In the genomic region with DNA sequence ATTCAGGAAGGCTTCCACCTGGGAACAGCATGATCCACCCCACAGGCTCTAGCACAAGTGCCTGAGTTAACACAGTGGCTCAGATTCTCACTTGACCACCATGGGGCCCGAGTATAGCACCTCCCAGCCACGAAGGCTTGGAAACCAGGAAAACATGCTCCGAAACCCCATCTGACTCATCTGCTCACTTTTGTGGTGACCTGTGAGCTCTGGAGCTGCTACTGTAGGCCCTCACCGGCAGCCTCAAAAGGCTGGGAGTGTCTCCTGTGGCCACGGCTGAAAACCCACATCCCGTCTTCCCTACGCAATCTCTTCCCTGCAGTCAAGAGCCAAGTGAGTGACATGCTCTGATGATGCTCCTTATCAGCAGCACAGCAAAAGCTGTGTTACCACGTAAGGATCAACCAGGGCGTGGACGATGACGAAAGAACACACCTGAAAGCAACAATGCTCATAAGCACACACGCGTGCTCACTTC, we compare ENCODE assay signal across 8 cellular contexts.
DNase-seq lines count a peak whose midpoint lies in the region; ATAC-seq and TF ChIP-seq lines count a peak whose summit lies in the region.

No MANE protein-coding gene starts in this region.

- no peaks in the 10 kb centered on the region for H3K79me2 ChIP-seq in Loucy (ENCODE audit: insufficient read depth, low read length)

- H2AFZ ChIP-seq in Loucy (ENCODE audit: low read length) = no peak overlapping the region
- H2AFZ ChIP-seq in mesenchymal stem cell (ENCODE audit: low read depth, low read length) = no peak overlapping the region

- no peaks in the 10 kb centered on the region for H3F3A ChIP-seq in Loucy (ENCODE audit: low read depth)

- no peak overlapping the region for H4K91ac ChIP-seq in mesenchymal stem cell (ENCODE audit: low read length)

- peaks cover 18% of the 10 kb centered on the region for H3K4me1 ChIP-seq in Loucy (ENCODE audit: insufficient read depth, low read length, poor library complexity, severe bottlenecking)
- peaks cover 18% of the 10 kb centered on the region for H3K4me1 ChIP-seq in mesenchymal stem cell (ENCODE audit: control insufficient read depth, insufficient read depth, low read depth, low read length)

- H3K27ac Mint-ChIP-seq in activated T-cell treated with anti-CD3 and anti-CD28 coated beads, Interleukin-2, amount 50 U/mL, for 72 hours = peak overlapping the region; percentile 83
- peak overlapping the region; percentile 94 to 96 for H3K27ac Mint-ChIP-seq in stimulated activated naive CD8-positive, alpha-beta T cell treated with anti-CD3 and anti-CD28 coated beads, Interleukin-15, amount 100 ng/mL, for 72 hours

- no peaks in the 10 kb centered on the region for H3K27me3 Mint-ChIP-seq in activated T-cell treated with anti-CD3 and anti-CD28 coated beads, Interleukin-2, amount 50 U/mL, for 72 hours (ENCODE audit: low read depth)
- no peaks in the 10 kb centered on the region for H3K27me3 Mint-ChIP-seq in stimulated activated naive CD8-positive, alpha-beta T cell treated with anti-CD3 and anti-CD28 coated beads, Interleukin-15, amount 100 ng/mL, for 72 hours

- peak overlapping the region; percentile 19 for H4K8ac ChIP-seq in mesenchymal stem cell (ENCODE audit: low read length)

- no peak overlapping the region for H2BK15ac ChIP-seq in mesenchymal stem cell (ENCODE audit: low read depth, poor library complexity, severe bottlenecking)

- no peak overlapping the region for H2BK5ac ChIP-seq in mesenchymal stem cell (ENCODE audit: low read depth, low read length, poor library complexity, severe bottlenecking)

- H3K18ac ChIP-seq in mesenchymal stem cell (ENCODE audit: low read depth in 1 of 2, low read length in 2 of 2) = peak overlapping the region in 1 of 2 experiments; percentile 51

- H3K4me1 Mint-ChIP-seq in activated T-cell treated with anti-CD3 and anti-CD28 coated beads, Interleukin-2, amount 50 U/mL, for 72 hours (ENCODE audit: low read depth) = peaks cover 73% of the 10 kb centered on the region
- H3K4me1 Mint-ChIP-seq in stimulated activated naive CD8-positive, alpha-beta T cell treated with anti-CD3 and anti-CD28 coated beads, Interleukin-15, amount 100 ng/mL, for 72 hours = peaks cover 55% of the 10 kb centered on the region

- peak overlapping the region; percentile 83 for H3K4me3 Mint-ChIP-seq in activated T-cell treated with anti-CD3 and anti-CD28 coated beads, Interleukin-2, amount 50 U/mL, for 72 hours
- H3K4me3 Mint-ChIP-seq in stimulated activated naive CD8-positive, alpha-beta T cell treated with anti-CD3 and anti-CD28 coated beads, Interleukin-15, amount 100 ng/mL, for 72 hours = peak overlapping the region; percentile 63 to 77

- H3K27ac ChIP-seq in mesenchymal stem cell (ENCODE audit: low read length, poor library complexity, severe bottlenecking) = peak overlapping the region; percentile 15
- H3K27ac ChIP-seq in WERI-Rb-1 = no peak overlapping the region

- H3K4me3 ChIP-seq in Loucy (ENCODE audit: low read length, poor library complexity, severe bottlenecking) = no peak overlapping the region
- H3K4me3 ChIP-seq in mesenchymal stem cell (ENCODE audit: insufficient read depth in 1 of 2, low read depth in 1 of 2, low read length in 2 of 2) = peak overlapping the region in 1 of 2 experiments; percentile 6
- H3K4me3 ChIP-seq in WERI-Rb-1 (ENCODE audit: low read depth, low read length) = no peak overlapping the region

- no peak for TF ChIP-seq CTCF in Loucy (conservative IDR thresholded peaks at IDR 0.05; ENCODE audit: low read length)
- no peak for TF ChIP-seq CTCF in WERI-Rb-1 (IDR thresholded peaks at IDR 0.05; ENCODE audit: low read depth, low read length)

- H3K9me3 Mint-ChIP-seq in activated T-cell treated with anti-CD3 and anti-CD28 coated beads, Interleukin-2, amount 50 U/mL, for 72 hours = no peaks in the 10 kb centered on the region
- peaks cover 0 to 5% of the 10 kb centered on the region in 2 donors for H3K9me3 Mint-ChIP-seq in stimulated activated naive CD8-positive, alpha-beta T cell treated with anti-CD3 and anti-CD28 coated beads, Interleukin-15, amount 100 ng/mL, for 72 hours

- H3K79me1 ChIP-seq in mesenchymal stem cell (replicated peaks; ENCODE audit: low read length, poor library complexity, severe bottlenecking) = peaks cover 29% of the 10 kb centered on the region

- WGBS in mesenchymal stem cell = 68% methylated on average over 13 of the region's 13 CpGs

- no peak overlapping the region for H2BK120ac ChIP-seq in mesenchymal stem cell (ENCODE audit: low read depth, low read length)

- no peaks in the 10 kb centered on the region for H3K36me3 ChIP-seq in Loucy (ENCODE audit: insufficient read depth, low read length)
- peaks cover 0 to 54% of the 10 kb centered on the region in 2 experiments for H3K36me3 ChIP-seq in mesenchymal stem cell (ENCODE audit: control insufficient read depth in 1 of 2, insufficient read depth in 2 of 2, low read depth in 1 of 2, low read length in 2 of 2)
- H3K36me3 ChIP-seq in WERI-Rb-1 = no peaks in the 10 kb centered on the region

- ATAC-seq in GM18502 (IDR thresholded peaks at IDR 0.05; ENCODE audit: poor library complexity, unreplicated experiment) = peak; percentile 5
- ATAC-seq in activated T-cell treated with anti-CD3 and anti-CD28 coated beads, Interleukin-2, amount 50 U/mL, for 72 hours (replicated peaks in 1 of 2) = peak; percentile 71 to 73
- peak; percentile 73 for ATAC-seq in stimulated activated naive CD8-positive, alpha-beta T cell treated with anti-CD3 and anti-CD28 coated beads, Interleukin-15, amount 100 ng/mL, for 72 hours
- ATAC-seq in HG02973 (IDR thresholded peaks at IDR 0.05; ENCODE audit: unreplicated experiment) = no peak

- peak overlapping the region in 1 of 2 experiments; percentile 64 for H2BK12ac ChIP-seq in mesenchymal stem cell (ENCODE audit: low read length in 2 of 2)

- peak overlapping the region; percentile 31 for H3K4me2 ChIP-seq in Loucy (ENCODE audit: low read depth, low read length, poor library complexity, severe bottlenecking)
- no peak overlapping the region for H3K4me2 ChIP-seq in mesenchymal stem cell (ENCODE audit: low read length, poor library complexity, severe bottlenecking)

- H3K9me3 ChIP-seq in Loucy (ENCODE audit: insufficient read depth, low read depth, low read length) (no peaks in the 10 kb centered on the region), mesenchymal stem cell (ENCODE audit: control insufficient read depth, low read length) (no peaks in the 10 kb centered on the region), WERI-Rb-1 (ENCODE audit: severe bottlenecking) (no peaks in the 10 kb centered on the region)

- H3K4ac ChIP-seq in mesenchymal stem cell (ENCODE audit: low read depth in 1 of 2, low read length in 2 of 2) = no peak overlapping the region

- H2AK5ac ChIP-seq in mesenchymal stem cell (ENCODE audit: low read length, severe bottlenecking) = peak overlapping the region; percentile 27

- no peaks in the 10 kb centered on the region for H3K9me2 ChIP-seq in Loucy (replicated peaks; ENCODE audit: low read depth, low read length)

- no peak overlapping the region for H3K23ac ChIP-seq in mesenchymal stem cell (ENCODE audit: low read length in 2 of 2)

- H3K9ac ChIP-seq in Loucy (ENCODE audit: low read depth, low read length, poor library complexity, severe bottlenecking) (no peak overlapping the region), mesenchymal stem cell (ENCODE audit: low read length) (no peak overlapping the region)

- H4K20me1 ChIP-seq in Loucy (ENCODE audit: insufficient read depth, low read length, poor library complexity, severe bottlenecking) = no peaks in the 10 kb centered on the region

- peak; percentile 84 to 90 for DNase-seq in activated T-cell treated with anti-CD3 and anti-CD28 coated beads, Interleukin-2, amount 50 U/mL, for 72 hours
- peak; percentile 54 for DNase-seq in mesenchymal stem cell
- peak; percentile 78 to 89 for DNase-seq in stimulated activated naive CD8-positive, alpha-beta T cell treated with anti-CD3 and anti-CD28 coated beads, Interleukin-15, amount 100 ng/mL, for 72 hours
- DNase-seq in WERI-Rb-1 = no peak
- DNase-seq in NCI-H1092 treated with DMSO at 0.1 percent for 48 hours (lab: John Stamatoyannopoulos, UW) = no peak

- H3K36me3 Mint-ChIP-seq in activated T-cell treated with anti-CD3 and anti-CD28 coated beads, Interleukin-2, amount 50 U/mL, for 72 hours (ENCODE audit: insufficient read depth in 2 of 2) = peaks cover 2 to 3% of the 10 kb centered on the region in 2 donors

- H3K27me3 ChIP-seq in Loucy (ENCODE audit: insufficient read depth, low read length, poor library complexity, severe bottlenecking) (no peaks in the 10 kb centered on the region), mesenchymal stem cell (ENCODE audit: control insufficient read depth in 1 of 2, insufficient read depth in 1 of 2, low read length in 2 of 2) (no peaks in the 10 kb centered on the region), WERI-Rb-1 (ENCODE audit: insufficient read depth, low read depth, severe bottlenecking) (no peaks in the 10 kb centered on the region)

- H3K14ac ChIP-seq in mesenchymal stem cell (ENCODE audit: low read length in 2 of 2) = no peak overlapping the region

Comparison
In these comparisons a context has a peak if more than half of its experiments do, and no peak if none do; other contexts are left out.
1. DNase-seq: peak in activated T-cell treated with anti-CD3 and anti-CD28 coated beads, Interleukin-2, amount 50 U/mL, for 72 hours (2 of 2), mesenchymal stem cell (single experiment) and stimulated activated naive CD8-positive, alpha-beta T cell treated with anti-CD3 and anti-CD28 coated beads, Interleukin-15, amount 100 ng/mL, for 72 hours (2 of 2); none in WERI-Rb-1 (single experiment) and NCI-H1092 treated with DMSO at 0.1 percent for 48 hours (single experiment).